15 cellular contexts compared by ENCODE assay signal in the genomic region with DNA sequence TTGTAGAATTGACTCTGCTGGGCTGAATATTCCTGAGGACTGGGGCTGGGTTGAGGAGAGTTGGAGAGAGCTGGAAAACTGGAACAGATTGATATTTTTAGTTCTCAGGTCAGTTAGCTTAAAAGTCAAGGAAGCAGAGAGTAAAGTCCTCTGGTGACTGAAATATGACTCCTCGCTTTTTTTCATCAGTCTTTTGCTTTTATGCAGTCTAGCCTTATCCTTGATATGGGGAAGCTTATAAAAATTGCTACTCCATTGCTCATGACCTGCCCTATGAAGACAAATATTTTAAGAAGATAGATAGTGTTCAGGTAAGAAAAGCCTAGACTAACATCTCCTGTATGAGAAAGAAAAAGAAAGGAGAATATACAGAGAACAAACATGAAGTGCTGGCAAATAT.
DNase-seq lines count a peak whose midpoint lies in the region; ATAC-seq and TF ChIP-seq lines count a peak whose summit lies in the region.
"Had no signal": no experiment of that assay in that cellular context is flagged by ENCODE, and none has a peak within 500 bp of the region (broad histone marks: within the 10 kb centered on the region; RNA-seq: fewer than 3 reads in every experiment).

No MANE protein-coding gene starts in this region.

- no peak overlapping the region for H3K9ac ChIP-seq in adipocyte (ENCODE audit: low read length)
- H3K9ac ChIP-seq in neural progenitor cell = no peak overlapping the region

- H3K4me1 Mint-ChIP-seq in GM23338 (peaks cover 15% of the 10 kb centered on the region), neural progenitor cell (peaks cover 11% of the 10 kb centered on the region)
- H3K4me1 Mint-ChIP-seq in stimulated activated naive CD8-positive, alpha-beta T cell treated with anti-CD3 and anti-CD28 coated beads, Interleukin-15, amount 100 ng/mL, for 72 hours = no peaks in the 10 kb centered on the region

- H3K4me3 Mint-ChIP-seq in GM23338 = no peak overlapping the region
- H3K4me3 Mint-ChIP-seq in neural progenitor cell = no peak overlapping the region
- H3K4me3 Mint-ChIP-seq in stimulated activated naive CD8-positive, alpha-beta T cell treated with anti-CD3 and anti-CD28 coated beads, Interleukin-15, amount 100 ng/mL, for 72 hours = no peak overlapping the region
- H3K4me3 Mint-ChIP-seq: CD14-positive monocyte; CD8-positive, alpha-beta T cell; H9 had no signal

- H3K27me3 Mint-ChIP-seq in GM23338 (ENCODE audit: insufficient read depth, low read depth, poor library complexity) = no peaks in the 10 kb centered on the region
- no peaks in the 10 kb centered on the region for H3K27me3 Mint-ChIP-seq in neural progenitor cell (ENCODE audit: insufficient read depth, low read depth)
- peaks cover 24% of the 10 kb centered on the region for H3K27me3 Mint-ChIP-seq in stimulated activated naive CD8-positive, alpha-beta T cell treated with anti-CD3 and anti-CD28 coated beads, Interleukin-15, amount 100 ng/mL, for 72 hours

- H3K9me3 ChIP-seq in HEK293 (ENCODE audit: control insufficient read depth, insufficient read depth, low read depth, low read length) (no peaks in the 10 kb centered on the region), adipocyte (ENCODE audit: control insufficient read depth, low read length) (peaks cover 25% of the 10 kb centered on the region), neural progenitor cell (ENCODE audit: low read depth) (no peaks in the 10 kb centered on the region)
- H3K9me3 ChIP-seq: A549 had no signal

- TF ChIP-seq CTCF in GM23338 (conservative IDR thresholded peaks at IDR 0.05; ENCODE audit: low read depth in 2 of 2) (no peak), HEK293 (tag by site-specific recombination; IDR thresholded peaks at IDR 0.05) (no peak), neural progenitor cell (IDR thresholded peaks at IDR 0.05) (no peak)

- H3K27me3 ChIP-seq in GM23338 (ENCODE audit: insufficient read depth) (no peaks in the 10 kb centered on the region), adipocyte (replicated peaks; ENCODE audit: control insufficient read depth, insufficient read depth, low read length) (no peaks in the 10 kb centered on the region), neural progenitor cell (no peaks in the 10 kb centered on the region)

- H3F3A ChIP-seq in GM23338 (replicated peaks; ENCODE audit: low read depth) (no peaks in the 10 kb centered on the region), neural progenitor cell (ENCODE audit: low read depth) (no peaks in the 10 kb centered on the region)

- H3K4me3 ChIP-seq in GM23338 (no peak overlapping the region), HEK293 (ENCODE audit: low read depth, low read length) (no peak overlapping the region), adipocyte (ENCODE audit: low read length) (no peak overlapping the region), neural progenitor cell (no peak overlapping the region)
- H3K4me3 ChIP-seq: A549 had no signal

- no peak for ATAC-seq in GM23338
- no peak for ATAC-seq in stimulated activated naive CD8-positive, alpha-beta T cell treated with anti-CD3 and anti-CD28 coated beads, Interleukin-15, amount 100 ng/mL, for 72 hours
- ATAC-seq: A549; CD8-positive, alpha-beta T cell had no signal

- H3K4me2 ChIP-seq in GM23338 (no peak overlapping the region), neural progenitor cell (no peak overlapping the region)
- H3K4me2 ChIP-seq: A549 had no signal

- no peaks in the 10 kb centered on the region for H3K79me2 ChIP-seq in GM23338 (replicated peaks; ENCODE audit: insufficient read depth)
- no peaks in the 10 kb centered on the region for H3K79me2 ChIP-seq in neural progenitor cell (ENCODE audit: low read depth)

- POLR2A ChIA-PET in HEK293 (lab: Yijun Ruan, JAX) = no interaction called here

- H3K9me2 ChIP-seq in GM23338 (ENCODE audit: insufficient read depth) = peaks cover 17% of the 10 kb centered on the region

- H4K20me1 ChIP-seq in GM23338 (replicated peaks; ENCODE audit: insufficient read depth) = no peaks in the 10 kb centered on the region
- no peaks in the 10 kb centered on the region for H4K20me1 ChIP-seq in neural progenitor cell (ENCODE audit: low read depth)

- DNase-seq in GM23338 (ENCODE audit: low spot score) = no peak
- DNase-seq in adipocyte (ENCODE audit: low read depth) = peak; percentile 19
- DNase-seq in neural progenitor cell (ENCODE audit: low spot score) = no peak
- no peak for DNase-seq in activated naive CD4-positive, alpha-beta T cell (lab: John Stamatoyannopoulos, UW)
- DNase-seq in stimulated activated naive CD8-positive, alpha-beta T cell treated with anti-CD3 and anti-CD28 coated beads, Interleukin-15, amount 100 ng/mL, for 72 hours = no peak
- DNase-seq: CD8-positive, alpha-beta T cell; COR-L47; DMS153; DND-41; GDM1; GOT3; H9 had no signal

- H3K4me1 ChIP-seq in GM23338 (ENCODE audit: insufficient read depth) (no peaks in the 10 kb centered on the region), HEK293 (ENCODE audit: control insufficient read depth, insufficient read depth, low read length) (no peaks in the 10 kb centered on the region), adipocyte (ENCODE audit: control insufficient read depth, insufficient read depth, low read length) (no peaks in the 10 kb centered on the region), neural progenitor cell (no peaks in the 10 kb centered on the region)
- H3K4me1 ChIP-seq: A549 had no signal

- H3K27ac Mint-ChIP-seq in GM23338 (no peak overlapping the region; the same call in 1 of the 2 replicates), neural progenitor cell (peak overlapping the region; percentile 21)
- no peak overlapping the region for H3K27ac Mint-ChIP-seq in stimulated activated naive CD8-positive, alpha-beta T cell treated with anti-CD3 and anti-CD28 coated beads, Interleukin-15, amount 100 ng/mL, for 72 hours
- H3K27ac Mint-ChIP-seq: CD14-positive monocyte; CD8-positive, alpha-beta T cell; H9 had no signal

- no peaks in the 10 kb centered on the region for H3K36me3 ChIP-seq in GM23338 (ENCODE audit: insufficient read depth)
- H3K36me3 ChIP-seq in HEK293 (ENCODE audit: control insufficient read depth in 2 of 2, insufficient read depth in 1 of 2, low read length in 2 of 2) = no peaks in the 10 kb centered on the region
- no peaks in the 10 kb centered on the region for H3K36me3 ChIP-seq in adipocyte (ENCODE audit: control insufficient read depth, insufficient read depth, low read length, severe bottlenecking)
- no peaks in the 10 kb centered on the region for H3K36me3 ChIP-seq in neural progenitor cell

- H3K36me3 Mint-ChIP-seq in GM23338 (ENCODE audit: low read depth) (0 out of 3 replicates have a peak, but pooled peaks cover 9% of the 10 kb centered on the region), neural progenitor cell (no peaks in the 10 kb centered on the region)
- H3K36me3 Mint-ChIP-seq: CD14-positive monocyte; CD8-positive, alpha-beta T cell had no signal

- peak overlapping the region; percentile 47; the same call in 1 of the 2 replicates for H2AFZ ChIP-seq in GM23338
- no peak overlapping the region for H2AFZ ChIP-seq in neural progenitor cell (replicated peaks)

- H3K9me3 Mint-ChIP-seq in GM23338 (peaks cover 9% of the 10 kb centered on the region; the same call in 1 of the 3 replicates), neural progenitor cell (peaks cover 4% of the 10 kb centered on the region)
- no peaks in the 10 kb centered on the region for H3K9me3 Mint-ChIP-seq in stimulated activated naive CD8-positive, alpha-beta T cell treated with anti-CD3 and anti-CD28 coated beads, Interleukin-15, amount 100 ng/mL, for 72 hours
- H3K9me3 Mint-ChIP-seq: CD8-positive, alpha-beta T cell; H9 had no signal

- no peak overlapping the region for H3K27ac ChIP-seq in GM23338 (ENCODE audit: low read depth)
- no peak overlapping the region for H3K27ac ChIP-seq in HEK293 (ENCODE audit: extremely low read depth, low read depth, low read length)
- no peak overlapping the region for H3K27ac ChIP-seq in neural progenitor cell
- H3K27ac ChIP-seq: A549 had no signal

- CTCF ChIA-PET in HEK293 (lab: Yijun Ruan, JAX) = no interaction called here

TF ChIP-seq in GM23338, 12 proteins besides CTCF, POLR2A, EP300 and RAD21 (continues in another document):
- TF ChIP-seq STAT1 (IDR thresholded peaks at IDR 0.05; ENCODE audit: unreplicated experiment) (no peak), EZH2phosphoT487 (IDR thresholded peaks at IDR 0.05; ENCODE audit: unreplicated experiment) (no peak), CREB1 (CRISPR knock-in tag; IDR thresholded peaks at IDR 0.05; ENCODE audit: low read depth) (no peak), EZH2 (IDR thresholded peaks at IDR 0.05; ENCODE audit: low read depth, unreplicated experiment) (no peak), POLR2AphosphoS5 (IDR thresholded peaks at IDR 0.05; ENCODE audit: low read depth) (no peak), JUNB (IDR thresholded peaks at IDR 0.05; ENCODE audit: unreplicated experiment) (no peak)

TF ChIP-seq in HEK293, 187 proteins besides CTCF, POLR2A, EP300 and RAD21:
- TF ChIP-seq TRIM28 (IDR thresholded peaks at IDR 0.05; ENCODE audit: borderline replicate concordance, low read length) (0 out of 2 replicates have a peak, but pooled peaks have one; percentile 25), ZNF529 (tag by site-specific recombination; IDR thresholded peaks at IDR 0.05; ENCODE audit: insufficient replicate concordance) (no peak), ZBTB8A (tag by site-specific recombination; IDR thresholded peaks at IDR 0.05) (no peak)
- TF ChIP-seq, protein P1, sequence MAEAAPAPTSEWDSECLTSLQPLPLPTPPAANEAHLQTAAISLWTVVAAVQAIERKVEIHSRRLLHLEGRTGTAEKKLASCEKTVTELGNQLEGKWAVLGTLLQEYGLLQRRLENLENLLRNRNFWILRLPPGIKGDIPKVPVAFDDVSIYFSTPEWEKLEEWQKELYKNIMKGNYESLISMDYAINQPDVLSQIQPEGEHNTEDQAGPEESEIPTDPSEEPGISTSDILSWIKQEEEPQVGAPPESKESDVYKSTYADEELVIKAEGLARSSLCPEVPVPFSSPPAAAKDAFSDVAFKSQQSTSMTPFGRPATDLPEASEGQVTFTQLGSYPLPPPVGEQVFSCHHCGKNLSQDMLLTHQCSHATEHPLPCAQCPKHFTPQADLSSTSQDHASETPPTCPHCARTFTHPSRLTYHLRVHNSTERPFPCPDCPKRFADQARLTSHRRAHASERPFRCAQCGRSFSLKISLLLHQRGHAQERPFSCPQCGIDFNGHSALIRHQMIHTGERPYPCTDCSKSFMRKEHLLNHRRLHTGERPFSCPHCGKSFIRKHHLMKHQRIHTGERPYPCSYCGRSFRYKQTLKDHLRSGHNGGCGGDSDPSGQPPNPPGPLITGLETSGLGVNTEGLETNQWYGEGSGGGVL (tag by site-specific recombination; IDR thresholded peaks at IDR 0.05) = no peak
